In genomic region chr2:196939381-196939780, GRCh38 we compare ENCODE assay signal across 25 cellular contexts. TPM values are rescaled to one million over a fixed set of nuclear protein-coding genes. Genes with fewer than 3 reads are reported as not detected.
A peak's percentile ranks its signal among the peaks of the same experiment; 100 is the strongest.
DNase-seq lines count a peak whose midpoint lies in the region; ATAC-seq and TF ChIP-seq lines count a peak whose summit lies in the region.
"Had no signal": no experiment of that assay in that cellular context is flagged by ENCODE, and none has a peak within 500 bp of the region (broad histone marks: within the 10 kb centered on the region; RNA-seq: fewer than 3 reads in every experiment).

No MANE protein-coding gene starts in this region.

- H4K20me1 ChIP-seq in neural progenitor cell (ENCODE audit: low read depth): no peaks in the 10 kb centered on the region

- H3K4me3 ChIP-seq in skeletal muscle cell (ENCODE audit: low read depth, low read length) (no peak overlapping the region), neural progenitor cell (no peak overlapping the region)
- H3K4me3 ChIP-seq: hepatocyte, K562, mucosa of descending colon, skin epidermis, upper lobe of left lung had no signal

- no peak overlapping the region for H3K4me3 Mint-ChIP-seq in neural progenitor cell
- H3K4me3 Mint-ChIP-seq: activated naive CD8-positive, alpha-beta T cell treated with anti-CD3 and anti-CD28 coated beads, Interleukin-2, amount 10 ng/mL, durations not matched to agents 7 days and 5 days; stimulated activated effector memory CD8-positive, alpha-beta T cell treated with anti-CD3 and anti-CD28 coated beads, Interleukin-12 subunit alpha, Interleukin-12 subunit beta, amount 100 ng/mL, for 72 hours had no signal

- no peak overlapping the region for H3K27ac Mint-ChIP-seq in activated naive CD4-positive, alpha-beta T cell treated with anti-CD3 and anti-CD28 coated beads, Interleukin-2, amount 50 U/mL, for 72 hours
- H3K27ac Mint-ChIP-seq in neural progenitor cell: no peak overlapping the region
- H3K27ac Mint-ChIP-seq: activated naive CD8-positive, alpha-beta T cell treated with anti-CD3 and anti-CD28 coated beads, Interleukin-2, amount 10 ng/mL, durations not matched to agents 7 days and 5 days; stimulated activated effector memory CD8-positive, alpha-beta T cell treated with anti-CD3 and anti-CD28 coated beads, Interleukin-12 subunit alpha, Interleukin-12 subunit beta, amount 100 ng/mL, for 72 hours had no signal

- no peaks in the 10 kb centered on the region for H3F3A ChIP-seq in neural progenitor cell (ENCODE audit: low read depth)

- no peaks in the 10 kb centered on the region for H3K27me3 ChIP-seq in neural progenitor cell
- H3K27me3 ChIP-seq: hepatocyte, upper lobe of left lung had no signal

- POLR2A ChIA-PET in RWPE1 (lab: Yijun Ruan, JAX; ENCODE audit: low non-redundant PET): no interaction called here

- CTCF ChIA-PET in RWPE1 (lab: Yijun Ruan, JAX): no interaction called here

- no peak for DNase-seq in activated naive CD4-positive, alpha-beta T cell treated with anti-CD3 and anti-CD28 coated beads, Interleukin-2, amount 50 U/mL, for 72 hours (ENCODE audit: low spot score in 2 of 2)
- no peak for DNase-seq in activated naive CD4-positive, alpha-beta T cell treated with Interleukin-2 at 50 U/mL for 16 hours
- DNase-seq in RWPE1 (ENCODE audit: low spot score) (peak; percentile 23), skeletal muscle cell (ENCODE audit: low read depth) (peak; percentile 82), neural progenitor cell (ENCODE audit: low spot score) (no peak), SW 1271 (lab: John Stamatoyannopoulos, UW) (no peak)
- no peak for DNase-seq in activated CD4-positive, CD25-positive, alpha-beta regulatory T cell (lab: John Stamatoyannopoulos, UW)
- DNase-seq: ACHN; activated CD4-positive, alpha-beta T cell treated with anti-CD3 and anti-CD28 coated beads for 48 hours; activated naive CD8-positive, alpha-beta T cell treated with anti-CD3 and anti-CD28 coated beads, Interleukin-2, amount 10 ng/mL, durations not matched to agents 7 days and 5 days; cortex of kidney; GDM1; left colon; mucosa of descending colon; NCI-H2227 treated with DMSO at 0.1 percent for 48 hours; occipital lobe; SIG-M5; upper lobe of left lung had no signal

- H3K27me3 Mint-ChIP-seq in neural progenitor cell (ENCODE audit: insufficient read depth, low read depth): no peaks in the 10 kb centered on the region
- H3K27me3 Mint-ChIP-seq: activated naive CD8-positive, alpha-beta T cell treated with anti-CD3 and anti-CD28 coated beads, Interleukin-2, amount 10 ng/mL, durations not matched to agents 7 days and 5 days had no signal

- H3K36me3 ChIP-seq in neural progenitor cell: no peaks in the 10 kb centered on the region
- H3K36me3 ChIP-seq: upper lobe of left lung had no signal

- no peaks in the 10 kb centered on the region for H3K36me3 Mint-ChIP-seq in activated naive CD4-positive, alpha-beta T cell treated with anti-CD3 and anti-CD28 coated beads, Interleukin-2, amount 50 U/mL, for 72 hours
- H3K36me3 Mint-ChIP-seq in neural progenitor cell: no peaks in the 10 kb centered on the region
- H3K36me3 Mint-ChIP-seq: stimulated activated effector memory CD8-positive, alpha-beta T cell treated with anti-CD3 and anti-CD28 coated beads, Interleukin-12 subunit alpha, Interleukin-12 subunit beta, amount 100 ng/mL, for 72 hours had no signal

- H2AFZ ChIP-seq in neural progenitor cell (replicated peaks): no peak overlapping the region
- H2AFZ ChIP-seq: hepatocyte had no signal

- no peak overlapping the region for H3K9ac ChIP-seq in neural progenitor cell

- TF ChIP-seq CTCF in RWPE1 (conservative IDR thresholded peaks at IDR 0.05; ENCODE audit: low read depth) (no peak), neural progenitor cell (IDR thresholded peaks at IDR 0.05) (no peak)

- peaks cover 11% of the 10 kb centered on the region for H3K4me1 ChIP-seq in neural progenitor cell
- H3K4me1 ChIP-seq: upper lobe of left lung had no signal

- no peak overlapping the region for H3K27ac ChIP-seq in RWPE1
- H3K27ac ChIP-seq in neural progenitor cell: no peak overlapping the region
- H3K27ac ChIP-seq: epithelial cell of prostate, hepatocyte, skin epidermis, upper lobe of left lung had no signal

- H3K79me2 ChIP-seq in neural progenitor cell (ENCODE audit: low read depth): no peaks in the 10 kb centered on the region
- H3K79me2 ChIP-seq: hepatocyte had no signal

- no peaks in the 10 kb centered on the region for H3K9me3 Mint-ChIP-seq in activated naive CD4-positive, alpha-beta T cell treated with anti-CD3 and anti-CD28 coated beads, Interleukin-2, amount 50 U/mL, for 72 hours
- H3K9me3 Mint-ChIP-seq in neural progenitor cell: no peaks in the 10 kb centered on the region
- H3K9me3 Mint-ChIP-seq: activated naive CD8-positive, alpha-beta T cell treated with anti-CD3 and anti-CD28 coated beads, Interleukin-2, amount 10 ng/mL, durations not matched to agents 7 days and 5 days; stimulated activated effector memory CD8-positive, alpha-beta T cell treated with anti-CD3 and anti-CD28 coated beads, Interleukin-12 subunit alpha, Interleukin-12 subunit beta, amount 100 ng/mL, for 72 hours had no signal

- peaks cover 4% of the 10 kb centered on the region for H3K4me1 Mint-ChIP-seq in neural progenitor cell
- H3K4me1 Mint-ChIP-seq: stimulated activated effector memory CD8-positive, alpha-beta T cell treated with anti-CD3 and anti-CD28 coated beads, Interleukin-12 subunit alpha, Interleukin-12 subunit beta, amount 100 ng/mL, for 72 hours had no signal

- no peak overlapping the region for H3K4me2 ChIP-seq in neural progenitor cell
- H3K4me2 ChIP-seq: hepatocyte had no signal

- ATAC-seq in activated naive CD4-positive, alpha-beta T cell treated with anti-CD3 and anti-CD28 coated beads, Interleukin-2, amount 50 U/mL, for 72 hours: peak; percentile 34 to 67
- ATAC-seq in esophagus mucosa: peak; percentile 53
- ATAC-seq: HCT116; K562; left colon; mucosa of descending colon; stimulated activated effector memory CD8-positive, alpha-beta T cell treated with anti-CD3 and anti-CD28 coated beads, Interleukin-12 subunit alpha, Interleukin-12 subunit beta, amount 100 ng/mL, for 72 hours had no signal

- no peaks in the 10 kb centered on the region for H3K9me3 ChIP-seq in neural progenitor cell (ENCODE audit: low read depth)
- H3K9me3 ChIP-seq: mucosa of descending colon, upper lobe of left lung had no signal

RNA-seq across cellular contexts. Expression of gene PGAP1, which starts 12.9 kb away (rescaled TPM):
- 10 to 100 TPM; 40.2 to 52.1 TPM for total RNA-seq in activated naive CD4-positive, alpha-beta T cell treated with anti-CD3 and anti-CD28 coated beads, Interleukin-2, amount 50 U/mL, for 72 hours
- total RNA-seq in esophagus mucosa (10.5 TPM), neural progenitor cell (ENCODE audit: low replicate concordance) (65.5 and 107 TPM in 2 replicates)

Comparison
In these comparisons a context has a peak if more than half of its experiments do, and no peak if none do; other contexts are left out.
1. DNase-seq: peak in RWPE1 (single experiment) and skeletal muscle cell (single experiment); none in activated naive CD4-positive, alpha-beta T cell treated with anti-CD3 and anti-CD28 coated beads, Interleukin-2, amount 50 U/mL, for 72 hours (0 of 2), activated naive CD4-positive, alpha-beta T cell treated with Interleukin-2 at 50 U/mL for 16 hours (single experiment), neural progenitor cell (single experiment), activated CD4-positive, CD25-positive, alpha-beta regulatory T cell (0 of 4) and SW 1271 (0 of 2).